Comparison of ENCODE assay signal across 13 cellular contexts in the genomic region with DNA sequence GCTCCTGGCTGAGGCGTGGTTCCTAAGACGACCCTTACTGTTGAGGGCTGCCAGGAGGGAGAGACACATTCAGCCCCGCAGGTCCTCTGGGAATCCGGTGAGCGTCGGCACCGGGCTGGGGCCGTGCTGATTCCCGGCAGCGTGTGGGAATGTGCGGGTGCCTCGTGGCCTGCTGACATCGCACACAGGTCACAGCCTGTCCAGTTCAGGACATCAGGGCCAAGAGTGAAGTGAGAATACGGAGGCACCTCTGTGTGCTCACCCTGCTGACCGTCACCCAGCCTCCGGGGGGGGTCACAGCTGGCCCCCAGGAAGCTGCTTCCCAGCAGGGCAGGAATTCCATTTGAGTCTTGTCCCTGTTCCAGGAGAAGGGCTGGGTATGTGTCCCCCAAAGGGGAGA. TPM values are rescaled to one million over a fixed set of nuclear protein-coding genes. Genes with fewer than 3 reads are reported as not detected.
DNase-seq lines count a peak whose midpoint lies in the region; ATAC-seq and TF ChIP-seq lines count a peak whose summit lies in the region.
"Had no signal": no experiment of that assay in that cellular context is flagged by ENCODE, and none has a peak within 500 bp of the region (broad histone marks: within the 10 kb centered on the region; RNA-seq: fewer than 3 reads in every experiment).

No MANE protein-coding gene starts in this region.

- peaks cover 7% of the 10 kb centered on the region for H3K27me3 Mint-ChIP-seq in HFFc6 (ENCODE audit: insufficient read depth)
- H3K27me3 Mint-ChIP-seq: activated naive CD8-positive, alpha-beta T cell had no signal

- ATAC-seq in lower lobe of right lung, result peak; percentile 27 to 42
- ATAC-seq in HG03469 (IDR thresholded peaks at IDR 0.05; ENCODE audit: unreplicated experiment), result no peak

- H3K9me3 Mint-ChIP-seq in HFFc6, result no peaks in the 10 kb centered on the region

- H3K4me3 ChIP-seq in coronary artery (no peak overlapping the region), lower lobe of right lung (no peak overlapping the region), skeletal muscle tissue (ENCODE audit: low read length in 3 of 3) (peak overlapping the region in 2 of 3 donors; percentile 15 to 49)
- H3K4me3 ChIP-seq: hepatocyte, skin epidermis had no signal

- DNase-seq in HFFc6 (no peak), coronary artery (ENCODE audit: low spot score) (no peak), lower lobe of right lung (no peak), SW 1271 (lab: John Stamatoyannopoulos, UW) (no peak), KG1 (lab: John Stamatoyannopoulos, UW) (no peak), dermis blood vessel endothelial cell (no peak)
- DNase-seq: effector CD8-positive, alpha-beta T cell had no signal

- H3K27me3 ChIP-seq in lower lobe of right lung (ENCODE audit: low read depth) (no peaks in the 10 kb centered on the region), skeletal muscle tissue (ENCODE audit: control insufficient read depth in 3 of 3, insufficient read depth in 3 of 3, low read length in 3 of 3) (no peaks in the 10 kb centered on the region)
- H3K27me3 ChIP-seq: hepatocyte had no signal

- intact Hi-C loops in lower lobe of right lung (cut with DNase I), result no loop called here

- peaks cover 17% of the 10 kb centered on the region for H3K36me3 Mint-ChIP-seq in HFFc6 (ENCODE audit: low read depth)

- H3K9me3 ChIP-seq in lower lobe of right lung, result no peaks in the 10 kb centered on the region
- H3K9me3 ChIP-seq in skeletal muscle tissue (ENCODE audit: control insufficient read depth in 3 of 3, low read length in 3 of 3), result no peaks in the 10 kb centered on the region

- H3K36me3 ChIP-seq in lower lobe of right lung (peaks cover 62% of the 10 kb centered on the region), skeletal muscle tissue (ENCODE audit: control insufficient read depth in 3 of 3, insufficient read depth in 3 of 3, low read length in 3 of 3) (peaks cover 9 to 24% (median 24%) of the 10 kb centered on the region in 3 donors)

- H3K27ac ChIP-seq in coronary artery (peak overlapping the region; percentile 96 to 97), lower lobe of right lung (peak overlapping the region; percentile 80), skeletal muscle tissue (ENCODE audit: low read depth, low read length) (peak overlapping the region; percentile 79)
- H3K27ac ChIP-seq: hepatocyte had no signal

- H3K4me3 Mint-ChIP-seq in HFFc6, result no peak overlapping the region
- H3K4me3 Mint-ChIP-seq: activated naive CD8-positive, alpha-beta T cell had no signal

- peak overlapping the region in 2 of 3 donors; percentile 52 to 64 for H3K9ac ChIP-seq in skeletal muscle tissue (ENCODE audit: low read depth in 1 of 3, low read length in 3 of 3)

- TF ChIP-seq CTCF in HFFc6 (IDR thresholded peaks at IDR 0.05) (no peak), coronary artery (IDR thresholded peaks at IDR 0.05) (no peak), lower lobe of right lung (IDR thresholded peaks at IDR 0.05) (no peak)

- H3K4me1 ChIP-seq in lower lobe of right lung, result peaks cover 26% of the 10 kb centered on the region
- peaks cover 27 to 55% (median 46%) of the 10 kb centered on the region in 3 donors for H3K4me1 ChIP-seq in skeletal muscle tissue (ENCODE audit: control insufficient read depth in 3 of 3, insufficient read depth in 3 of 3, low read length in 3 of 3)

- peak overlapping the region; percentile 57 for H3K27ac Mint-ChIP-seq in HFFc6
- H3K27ac Mint-ChIP-seq: activated naive CD8-positive, alpha-beta T cell had no signal

- peaks cover 16% of the 10 kb centered on the region for H3K4me1 Mint-ChIP-seq in HFFc6 (ENCODE audit: low read depth)

RNA-seq across cellular contexts. Expression of a gene that starts 53.6 kb away (rescaled TPM):
- not detected for total RNA-seq in HFFc6 (2021; fragmentation: NEBNext Ultra II Directional; extraction: Animal tissue kit (Norgen Biotek cat#: 25700))
- total RNA-seq in lower lobe of right lung, result not detected
- 1.0 TPM for total RNA-seq in skeletal muscle tissue
- not detected in 2 replicates for total RNA-seq in dermis blood vessel endothelial cell
- total RNA-seq: hepatocyte, mononuclear cell had no signal

Comparison
In these comparisons a context has a peak if more than half of its experiments do, and no peak if none do; other contexts are left out.
1. H3K4me3 ChIP-seq: peak in skeletal muscle tissue (2 of 3); none in coronary artery (single experiment) and lower lobe of right lung (single experiment).
2. Peak in every context shown above with its lines, with median percentiles within 50 percentile points of each other: H3K27ac ChIP-seq.